7 cellular contexts compared by ENCODE assay signal in the genomic region with DNA sequence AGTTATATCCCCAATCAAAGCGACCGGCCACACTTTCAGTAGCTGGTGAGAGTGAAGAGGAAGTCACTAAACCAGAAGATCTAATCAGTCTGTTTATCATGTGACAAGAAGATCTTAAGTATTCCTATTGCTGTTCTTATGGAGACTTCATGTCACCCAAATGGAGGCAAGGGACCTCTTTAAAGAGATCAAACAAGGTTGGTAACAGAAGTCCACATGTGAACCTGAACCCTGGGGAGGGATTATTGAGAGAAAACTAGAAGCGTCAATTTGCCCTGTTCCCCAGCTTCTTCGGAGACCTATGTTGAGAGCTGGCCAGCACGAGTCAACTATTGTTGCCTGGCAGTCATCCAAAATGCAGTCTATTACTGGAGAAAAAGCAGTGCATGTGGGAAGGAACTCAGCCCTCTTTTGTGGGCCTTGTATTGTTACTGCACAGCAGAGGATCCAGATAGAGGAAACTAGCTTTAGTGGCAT.
DNase-seq lines count a peak whose midpoint lies in the region; ATAC-seq, FAIRE-seq and TF ChIP-seq lines count a peak whose summit lies in the region.

No MANE protein-coding gene starts in this region.

- H3K27me3 Mint-ChIP-seq in T-helper 1 cell treated with Interleukin-12 subunit alpha and Interleukin-12 subunit beta and Interleukin-4 antibody, amounts not matched to agents 30 μg/mL and 1 μg/mL, for 36 hours (ENCODE audit: low read depth): no peaks in the 10 kb centered on the region

- no peaks in the 10 kb centered on the region for H3K36me3 ChIP-seq in aorta (ENCODE audit: control insufficient read depth in 1 of 2, insufficient read depth in 2 of 2, low read length in 1 of 2)
- H3K36me3 ChIP-seq in gastroesophageal sphincter: no peaks in the 10 kb centered on the region

- peaks cover 46% of the 10 kb centered on the region for H3K4me1 Mint-ChIP-seq in T-helper 1 cell treated with Interleukin-12 subunit alpha and Interleukin-12 subunit beta and Interleukin-4 antibody, amounts not matched to agents 30 μg/mL and 1 μg/mL, for 36 hours (ENCODE audit: low read depth)

- WGBS in aorta, 2 donors: 13 to 16% methylated on average over 5 of the region's 5 CpGs
- WGBS in gastroesophageal sphincter (ENCODE audit: low coverage in 1 of 2), 2 donors: 15 to 18% methylated on average over 5 of the region's 5 CpGs

- H3K4me3 Mint-ChIP-seq in T-helper 1 cell treated with Interleukin-12 subunit alpha and Interleukin-12 subunit beta and Interleukin-4 antibody, amounts not matched to agents 30 μg/mL and 1 μg/mL, for 36 hours: peak overlapping the region; percentile 49

- H3K4me1 ChIP-seq in aorta (ENCODE audit: control insufficient read depth in 1 of 2, insufficient read depth in 2 of 2, low read length in 2 of 2): no peaks in the 10 kb centered on the region
- peaks cover 0 to 11% (median 0%) of the 10 kb centered on the region in 3 donors for H3K4me1 ChIP-seq in gastroesophageal sphincter

- DNase-seq in GM18507 (ENCODE audit: extremely low spot score, insufficient read length, low read depth): no peak
- DNase-seq in glomerular endothelial cell (ENCODE audit: extremely low read depth, low read depth, low spot score): peak; percentile 67
- DNase-seq in aorta: peak in 1 of 2 donors; percentile 64
- DNase-seq in activated CD4-positive, CD25-positive, alpha-beta regulatory T cell treated with anti-CD3 and anti-CD28 coated beads, Interleukin-2, amount 50 U/mL, for 72 hours: no peak

- H3K4me3 ChIP-seq in aorta (ENCODE audit: low read length in 2 of 2): no peak overlapping the region
- H3K4me3 ChIP-seq in gastroesophageal sphincter: no peak overlapping the region

- H3K27me3 ChIP-seq in aorta (ENCODE audit: control insufficient read depth in 1 of 2, insufficient read depth in 2 of 2, low read length in 1 of 2) (no peaks in the 10 kb centered on the region), gastroesophageal sphincter (no peaks in the 10 kb centered on the region)

- peaks cover 12% of the 10 kb centered on the region for H3K36me3 Mint-ChIP-seq in T-helper 1 cell treated with Interleukin-12 subunit alpha and Interleukin-12 subunit beta and Interleukin-4 antibody, amounts not matched to agents 30 μg/mL and 1 μg/mL, for 36 hours (ENCODE audit: low read depth)

- H3K9me3 ChIP-seq in aorta (ENCODE audit: control insufficient read depth, low read length) (peaks cover 2% of the 10 kb centered on the region), gastroesophageal sphincter (no peaks in the 10 kb centered on the region)

- TF ChIP-seq CTCF in gastroesophageal sphincter (IDR thresholded peaks at IDR 0.05): no peak

- TF ChIP-seq POLR2A in gastroesophageal sphincter (IDR thresholded peaks at IDR 0.05): no peak

- H3K9me3 Mint-ChIP-seq in T-helper 1 cell treated with Interleukin-12 subunit alpha and Interleukin-12 subunit beta and Interleukin-4 antibody, amounts not matched to agents 30 μg/mL and 1 μg/mL, for 36 hours: peaks cover 9% of the 10 kb centered on the region

- peak overlapping the region; percentile 60 for H3K27ac Mint-ChIP-seq in T-helper 1 cell treated with Interleukin-12 subunit alpha and Interleukin-12 subunit beta and Interleukin-4 antibody, amounts not matched to agents 30 μg/mL and 1 μg/mL, for 36 hours

- peak; percentile 46 for ATAC-seq in HG03139 (IDR thresholded peaks at IDR 0.05; ENCODE audit: unreplicated experiment)
- peak; percentile 63 for ATAC-seq in aorta (ENCODE audit: low FRiP score)
- no peak for ATAC-seq in gastroesophageal sphincter

- intact Hi-C loops in aorta (cut with DNase I): no loop called here

- H3K27ac ChIP-seq in aorta (ENCODE audit: low read depth in 1 of 2, low read length in 2 of 2) (no peak overlapping the region), gastroesophageal sphincter (no peak overlapping the region)

- TF ChIP-seq EP300 in gastroesophageal sphincter (IDR thresholded peaks at IDR 0.05): no peak

- peak; percentile 24 for FAIRE-seq in GM18507 (lab: Jason Lieb, UNC)
